ENCODE assay signal across 35 cellular contexts in the genomic region with DNA sequence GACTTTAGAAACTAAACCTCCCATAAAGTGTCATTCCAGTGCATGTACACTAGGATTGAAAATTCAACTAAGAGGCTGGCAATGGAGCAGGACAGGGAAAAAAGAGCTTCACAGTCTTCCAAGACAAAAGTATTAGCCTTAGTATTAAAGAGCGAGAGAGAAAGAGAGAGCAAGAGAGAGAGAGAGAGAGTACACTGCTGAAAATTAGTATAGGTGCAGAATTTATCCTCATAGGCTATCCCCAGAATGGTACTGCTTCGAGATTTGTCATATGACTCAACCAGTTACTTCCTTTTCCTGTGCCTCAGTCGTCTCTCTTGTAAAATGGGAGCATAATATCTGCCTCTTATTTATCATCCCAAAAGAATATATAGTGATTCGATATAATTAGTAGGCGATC.
"Had no signal": no experiment of that assay in that cellular context is flagged by ENCODE, and none has a peak within 500 bp of the region (broad histone marks: within the 10 kb centered on the region; RNA-seq: fewer than 3 reads in every experiment).

No MANE protein-coding gene starts in this region.

- H3K4me2 ChIP-seq: PC-9 had no signal

- H3K36me3 ChIP-seq: ascending aorta, cardiac muscle cell, MG63, WERI-Rb-1 had no signal

- H3K27me3 ChIP-seq: ascending aorta, cardiac muscle cell, MG63 had no signal

- H3K27ac ChIP-seq: ascending aorta, cardiac muscle cell, PC-9, RWPE1, WERI-Rb-1 had no signal

- ATAC-seq: activated CD8-positive, alpha-beta memory T cell treated with anti-CD3 and anti-CD28 coated beads, Interleukin-2, amount 10 ng/mL, durations not matched to agents 7 days and 5 days; activated T-cell treated with anti-CD3 and anti-CD28 coated beads, Interleukin-2, amount 50 U/mL, for 72 hours; activated T-helper 17 cell treated with anti-CD3 and anti-CD28 coated beads, Interleukin-2, amount 50 U/mL, for 72 hours; Right ventricle myocardium inferior had no signal

- H3K27ac Mint-ChIP-seq: activated CD4-positive, alpha-beta memory T cell treated with anti-CD3 and anti-CD28 coated beads, Interleukin-2, amount 10 ng/mL, durations not matched to agents 7 days and 5 days; activated CD8-positive, alpha-beta memory T cell treated with anti-CD3 and anti-CD28 coated beads, Interleukin-2, amount 10 ng/mL, durations not matched to agents 7 days and 5 days; activated naive CD8-positive, alpha-beta T cell treated with anti-CD3 and anti-CD28 coated beads for 36 hours; activated T-cell treated with anti-CD3 and anti-CD28 coated beads, Interleukin-2, amount 50 U/mL, for 72 hours; activated T-helper 17 cell treated with anti-CD3 and anti-CD28 coated beads, Interleukin-2, amount 50 U/mL, for 72 hours had no signal

- H3K4me3 ChIP-seq: ascending aorta, cardiac muscle cell, MG63, PC-9 had no signal

- H3K9me3 ChIP-seq: ascending aorta, MG63 had no signal

- DNase-seq: activated CD4-positive, alpha-beta memory T cell treated with anti-CD3 and anti-CD28 coated beads, Interleukin-2, amount 10 ng/mL, durations not matched to agents 7 days and 5 days; activated CD4-positive, alpha-beta T cell treated with anti-CD3 and anti-CD28 coated beads for 1 hour; activated CD4-positive, alpha-beta T cell treated with anti-CD3 and anti-CD28 coated beads for 48 hours; activated CD4-positive, CD25-positive, alpha-beta regulatory T cell; activated CD8-positive, alpha-beta memory T cell treated with anti-CD3 and anti-CD28 coated beads for 24 hours; activated CD8-positive, alpha-beta memory T cell treated with anti-CD3 and anti-CD28 coated beads, Interleukin-2, amount 10 ng/mL, durations not matched to agents 7 days and 5 days; activated CD8-positive, alpha-beta memory T cell treated with anti-CD3 and anti-CD28 coated beads, Interleukin-2, amount 50 U/mL, for 48 hours; activated effector memory CD4-positive, alpha-beta T cell treated with anti-CD3 and anti-CD28 coated beads, Interleukin-2, amount 50 U/mL, for 16 hours; activated naive CD4-positive, alpha-beta T cell; activated naive CD4-positive, alpha-beta T cell treated with anti-CD3 and anti-CD28 coated beads, Interleukin-2, amount 50 U/mL, for 16 hours; activated naive CD8-positive, alpha-beta T cell treated with anti-CD3 and anti-CD28 coated beads for 36 hours; activated T-cell treated with anti-CD3 and anti-CD28 coated beads, Interleukin-2, amount 50 U/mL, for 72 hours; amniotic stem cell; KG1; MG63; NCI-H1092; NCI-H1436 treated with DMSO at 0.1 percent for 48 hours; NCI-H1694 treated with DMSO at 0.1 percent for 48 hours; NCI-H2029; NCI-H510A; NCI-H526; NCI-H748 treated with DMSO at 0.1 percent for 48 hours; NK-92 treated with Interleukin-12 subunit alpha and Interleukin-12 subunit beta, amount 100 ng/mL, for 24 hours; PC-9; SW 1271; T-helper 1 cell; T-helper 2 cell; T-helper 9 cell; WERI-Rb-1 had no signal

- H3K4me3 Mint-ChIP-seq: activated CD4-positive, alpha-beta memory T cell treated with anti-CD3 and anti-CD28 coated beads, Interleukin-2, amount 10 ng/mL, durations not matched to agents 7 days and 5 days; activated CD8-positive, alpha-beta memory T cell treated with anti-CD3 and anti-CD28 coated beads, Interleukin-2, amount 10 ng/mL, durations not matched to agents 7 days and 5 days; activated naive CD8-positive, alpha-beta T cell treated with anti-CD3 and anti-CD28 coated beads for 36 hours; activated T-cell treated with anti-CD3 and anti-CD28 coated beads, Interleukin-2, amount 50 U/mL, for 72 hours; activated T-helper 17 cell treated with anti-CD3 and anti-CD28 coated beads, Interleukin-2, amount 50 U/mL, for 72 hours; central memory CD8-positive, alpha-beta T cell had no signal

- H3K9me3 Mint-ChIP-seq: central memory CD8-positive, alpha-beta T cell had no signal

- H3K4me1 Mint-ChIP-seq: central memory CD8-positive, alpha-beta T cell had no signal

- H3K36me3 Mint-ChIP-seq: activated naive CD8-positive, alpha-beta T cell treated with anti-CD3 and anti-CD28 coated beads for 36 hours had no signal

- H2AFZ ChIP-seq: PC-9 had no signal

- H3K27me3 Mint-ChIP-seq: activated CD4-positive, alpha-beta memory T cell treated with anti-CD3 and anti-CD28 coated beads, Interleukin-2, amount 10 ng/mL, durations not matched to agents 7 days and 5 days; activated CD8-positive, alpha-beta memory T cell treated with anti-CD3 and anti-CD28 coated beads, Interleukin-2, amount 10 ng/mL, durations not matched to agents 7 days and 5 days; activated naive CD8-positive, alpha-beta T cell treated with anti-CD3 and anti-CD28 coated beads for 36 hours; activated T-helper 17 cell treated with anti-CD3 and anti-CD28 coated beads, Interleukin-2, amount 50 U/mL, for 72 hours; central memory CD8-positive, alpha-beta T cell had no signal
